Comparison of ENCODE assay signal across 8 cellular contexts in genomic region chr12:104057771-104058197, GRCh38. TPM values are rescaled to one million over a fixed set of nuclear protein-coding genes. Genes with fewer than 3 reads are reported as not detected.
A peak's percentile ranks its signal among the peaks of the same experiment; 100 is the strongest.
DNase-seq lines count a peak whose midpoint lies in the region; ATAC-seq and TF ChIP-seq lines count a peak whose summit lies in the region.

No MANE protein-coding gene starts in this region.

- CTCF ChIA-PET in activated CD4-positive, alpha-beta T cell treated with anti-CD3 and anti-CD28 coated beads, Interleukin-2, amount 10 ng/mL, durations not matched to agents 7 days and 5 days (lab: Charles Lee), result interaction anchor here (1.2 to 2.2 kb wide), 2 partner anchors 12 to 51 kb away, joined by 3 to 12 read pairs; no protein-coding TSS in a partner anchor

- ATAC-seq in HG03342 (IDR thresholded peaks at IDR 0.05; ENCODE audit: unreplicated experiment) (no peak), GM19023 (IDR thresholded peaks at IDR 0.05; ENCODE audit: unreplicated experiment) (no peak)

- no peaks in the 10 kb centered on the region for H3K36me3 Mint-ChIP-seq in activated CD4-positive, alpha-beta T cell treated with anti-CD3 and anti-CD28 coated beads, Interleukin-2, amount 10 ng/mL, durations not matched to agents 7 days and 5 days (ENCODE audit: low read depth)
- H3K36me3 Mint-ChIP-seq in progenitor cell of endocrine pancreas (ENCODE audit: insufficient read depth), result no peaks in the 10 kb centered on the region

- DNase-seq in activated CD4-positive, alpha-beta T cell treated with anti-CD3 and anti-CD28 coated beads for 48 hours, result peak; percentile 10
- no peak for DNase-seq in activated CD4-positive, alpha-beta T cell treated with anti-CD3 and anti-CD28 coated beads, Interleukin-2, amount 10 ng/mL, durations not matched to agents 7 days and 5 days
- DNase-seq in NCI-H146 (lab: John Stamatoyannopoulos, UW) (peak; percentile 2), colonic mucosa (no peak), progenitor cell of endocrine pancreas (ENCODE audit: low spot score, unreplicated experiment) (no peak), mesenteric fat pad (ENCODE audit: low spot score) (no peak)

- intact Hi-C loops in colonic mucosa (cut with DNase I), result loop anchor here (5.0 kb wide), 1 partner anchor 50 kb away; no protein-coding TSS in a partner anchor

- H3K4me3 Mint-ChIP-seq in activated CD4-positive, alpha-beta T cell treated with anti-CD3 and anti-CD28 coated beads, Interleukin-2, amount 10 ng/mL, durations not matched to agents 7 days and 5 days, result no peak overlapping the region
- H3K4me3 Mint-ChIP-seq in progenitor cell of endocrine pancreas (ENCODE audit: low read depth), result no peak overlapping the region

- POLR2A ChIA-PET in activated CD4-positive, alpha-beta T cell treated with anti-CD3 and anti-CD28 coated beads, Interleukin-2, amount 10 ng/mL, durations not matched to agents 7 days and 5 days (lab: Charles Lee), result no interaction called here

- no peak overlapping the region for H3K4me3 ChIP-seq in colonic mucosa

- TF ChIP-seq CTCF in colonic mucosa (IDR thresholded peaks at IDR 0.05) (peak; percentile 60), progenitor cell of endocrine pancreas (IDR thresholded peaks at IDR 0.05; ENCODE audit: unreplicated experiment) (peak; percentile 65)

- no peaks in the 10 kb centered on the region for H3K4me1 ChIP-seq in colonic mucosa

- H3K27me3 ChIP-seq in colonic mucosa, result no peaks in the 10 kb centered on the region

- H3K9me3 Mint-ChIP-seq in activated CD4-positive, alpha-beta T cell treated with anti-CD3 and anti-CD28 coated beads, Interleukin-2, amount 10 ng/mL, durations not matched to agents 7 days and 5 days, result no peaks in the 10 kb centered on the region
- H3K9me3 Mint-ChIP-seq in progenitor cell of endocrine pancreas (ENCODE audit: low read depth), result no peaks in the 10 kb centered on the region

- no peaks in the 10 kb centered on the region for H3K4me1 Mint-ChIP-seq in activated CD4-positive, alpha-beta T cell treated with anti-CD3 and anti-CD28 coated beads, Interleukin-2, amount 10 ng/mL, durations not matched to agents 7 days and 5 days
- no peaks in the 10 kb centered on the region for H3K4me1 Mint-ChIP-seq in progenitor cell of endocrine pancreas (ENCODE audit: low read depth)

- H3K9ac ChIP-seq in colonic mucosa (ENCODE audit: low read depth in 2 of 2, low read length in 2 of 2), result no peak overlapping the region

- H3K27me3 Mint-ChIP-seq in activated CD4-positive, alpha-beta T cell treated with anti-CD3 and anti-CD28 coated beads, Interleukin-2, amount 10 ng/mL, durations not matched to agents 7 days and 5 days, result peaks cover 46% of the 10 kb centered on the region
- peaks cover 21% of the 10 kb centered on the region for H3K27me3 Mint-ChIP-seq in progenitor cell of endocrine pancreas

- no peaks in the 10 kb centered on the region for H3K9me3 ChIP-seq in colonic mucosa

- no peaks in the 10 kb centered on the region for H3K36me3 ChIP-seq in colonic mucosa

- no peak overlapping the region for H3K27ac ChIP-seq in colonic mucosa

- H3K27ac Mint-ChIP-seq in activated CD4-positive, alpha-beta T cell treated with anti-CD3 and anti-CD28 coated beads, Interleukin-2, amount 10 ng/mL, durations not matched to agents 7 days and 5 days, result no peak overlapping the region
- H3K27ac Mint-ChIP-seq in progenitor cell of endocrine pancreas, result peak overlapping the region; percentile 57

RNA-seq across cellular contexts. Expression of gene HCFC2, which starts 6.5 kb away (rescaled TPM):
- 10 to 100 TPM; 13.1 to 15.4 TPM for total RNA-seq in activated CD4-positive, alpha-beta T cell treated with anti-CD3 and anti-CD28 coated beads, Interleukin-2, amount 10 ng/mL, durations not matched to agents 7 days and 5 days
- total RNA-seq in colonic mucosa (10 to 100 TPM in 1 of 2 donors, 1 to 10 TPM in 1; 7.6 to 11.1 TPM), progenitor cell of endocrine pancreas (10.2 and 11.4 TPM in 2 replicates), mesenteric fat pad (19.6 TPM)

RNA-seq across cellular contexts. Expression of gene GLT8D2, which starts 7.8 kb away (rescaled TPM):
- not detected for total RNA-seq in activated CD4-positive, alpha-beta T cell treated with anti-CD3 and anti-CD28 coated beads, Interleukin-2, amount 10 ng/mL, durations not matched to agents 7 days and 5 days
- total RNA-seq in colonic mucosa (1 to 10 TPM; 1.6 to 5.1 TPM), progenitor cell of endocrine pancreas (0.46 and 0.80 TPM in 2 replicates), mesenteric fat pad (6.3 TPM)

Comparison
In these comparisons a context has a peak if more than half of its experiments do, and no peak if none do; other contexts are left out.
1. DNase-seq: peak in activated CD4-positive, alpha-beta T cell treated with anti-CD3 and anti-CD28 coated beads for 48 hours (single experiment) and NCI-H146 (single experiment); none in activated CD4-positive, alpha-beta T cell treated with anti-CD3 and anti-CD28 coated beads, Interleukin-2, amount 10 ng/mL, durations not matched to agents 7 days and 5 days (single experiment), colonic mucosa (single experiment), progenitor cell of endocrine pancreas (single experiment) and mesenteric fat pad (single experiment).